ENCODE assay signal across 1 cellular context in genomic region chr7:22708677-22709061, GRCh38. TPM values are rescaled to one million over a fixed set of nuclear protein-coding genes. Genes with fewer than 3 reads are reported as not detected.
"Had no signal": no experiment of that assay in that cellular context is flagged by ENCODE, and none has a peak within 500 bp of the region (broad histone marks: within the 10 kb centered on the region; RNA-seq: fewer than 3 reads in every experiment).

No MANE protein-coding gene starts in this region.

RNA-seq across cellular contexts. Expression of gene IL6, which starts 18.3 kb away (rescaled TPM):
- total RNA-seq: esophagus mucosa had no signal
